In the genomic region with DNA sequence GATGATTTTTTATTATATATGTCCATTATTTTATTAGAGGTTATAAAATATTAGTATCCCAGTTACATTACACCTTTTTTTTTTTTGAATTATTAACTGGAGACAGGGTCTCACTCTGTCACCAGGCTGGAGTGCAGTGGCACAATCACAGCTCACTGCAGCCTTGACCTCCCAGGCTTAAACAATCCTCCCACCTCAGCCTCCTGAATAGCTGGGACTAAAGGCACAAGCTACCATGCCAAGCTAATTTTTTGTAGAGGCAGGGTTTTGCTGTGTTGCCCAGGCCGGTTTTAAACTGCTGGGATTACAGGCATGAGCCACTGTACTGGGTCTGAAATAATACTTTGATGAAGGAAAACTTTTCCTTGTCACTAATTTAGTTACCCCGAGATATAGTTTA, we compare ENCODE assay signal across 2 cellular contexts.
TF ChIP-seq lines count a peak whose summit lies in the region.

No MANE protein-coding gene starts in this region.

TF ChIP-seq in A549, 52 proteins besides CTCF, POLR2A, EP300 and RAD21 (continued from another document):
- TF ChIP-seq, protein P1, sequence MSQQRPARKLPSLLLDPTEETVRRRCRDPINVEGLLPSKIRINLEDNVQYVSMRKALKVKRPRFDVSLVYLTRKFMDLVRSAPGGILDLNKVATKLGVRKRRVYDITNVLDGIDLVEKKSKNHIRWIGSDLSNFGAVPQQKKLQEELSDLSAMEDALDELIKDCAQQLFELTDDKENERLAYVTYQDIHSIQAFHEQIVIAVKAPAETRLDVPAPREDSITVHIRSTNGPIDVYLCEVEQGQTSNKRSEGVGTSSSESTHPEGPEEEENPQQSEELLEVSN (IDR thresholded peaks at IDR 0.05; ENCODE audit: borderline replicate concordance, low read depth), result no peak
- TF ChIP-seq, protein P2, sequence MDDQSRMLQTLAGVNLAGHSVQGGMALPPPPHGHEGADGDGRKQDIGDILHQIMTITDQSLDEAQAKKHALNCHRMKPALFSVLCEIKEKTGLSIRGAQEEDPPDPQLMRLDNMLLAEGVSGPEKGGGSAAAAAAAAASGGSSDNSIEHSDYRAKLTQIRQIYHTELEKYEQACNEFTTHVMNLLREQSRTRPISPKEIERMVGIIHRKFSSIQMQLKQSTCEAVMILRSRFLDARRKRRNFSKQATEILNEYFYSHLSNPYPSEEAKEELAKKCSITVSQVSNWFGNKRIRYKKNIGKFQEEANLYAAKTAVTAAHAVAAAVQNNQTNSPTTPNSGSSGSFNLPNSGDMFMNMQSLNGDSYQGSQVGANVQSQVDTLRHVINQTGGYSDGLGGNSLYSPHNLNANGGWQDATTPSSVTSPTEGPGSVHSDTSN (IDR thresholded peaks at IDR 0.05), result no peak
- TF ChIP-seq, protein P3, sequence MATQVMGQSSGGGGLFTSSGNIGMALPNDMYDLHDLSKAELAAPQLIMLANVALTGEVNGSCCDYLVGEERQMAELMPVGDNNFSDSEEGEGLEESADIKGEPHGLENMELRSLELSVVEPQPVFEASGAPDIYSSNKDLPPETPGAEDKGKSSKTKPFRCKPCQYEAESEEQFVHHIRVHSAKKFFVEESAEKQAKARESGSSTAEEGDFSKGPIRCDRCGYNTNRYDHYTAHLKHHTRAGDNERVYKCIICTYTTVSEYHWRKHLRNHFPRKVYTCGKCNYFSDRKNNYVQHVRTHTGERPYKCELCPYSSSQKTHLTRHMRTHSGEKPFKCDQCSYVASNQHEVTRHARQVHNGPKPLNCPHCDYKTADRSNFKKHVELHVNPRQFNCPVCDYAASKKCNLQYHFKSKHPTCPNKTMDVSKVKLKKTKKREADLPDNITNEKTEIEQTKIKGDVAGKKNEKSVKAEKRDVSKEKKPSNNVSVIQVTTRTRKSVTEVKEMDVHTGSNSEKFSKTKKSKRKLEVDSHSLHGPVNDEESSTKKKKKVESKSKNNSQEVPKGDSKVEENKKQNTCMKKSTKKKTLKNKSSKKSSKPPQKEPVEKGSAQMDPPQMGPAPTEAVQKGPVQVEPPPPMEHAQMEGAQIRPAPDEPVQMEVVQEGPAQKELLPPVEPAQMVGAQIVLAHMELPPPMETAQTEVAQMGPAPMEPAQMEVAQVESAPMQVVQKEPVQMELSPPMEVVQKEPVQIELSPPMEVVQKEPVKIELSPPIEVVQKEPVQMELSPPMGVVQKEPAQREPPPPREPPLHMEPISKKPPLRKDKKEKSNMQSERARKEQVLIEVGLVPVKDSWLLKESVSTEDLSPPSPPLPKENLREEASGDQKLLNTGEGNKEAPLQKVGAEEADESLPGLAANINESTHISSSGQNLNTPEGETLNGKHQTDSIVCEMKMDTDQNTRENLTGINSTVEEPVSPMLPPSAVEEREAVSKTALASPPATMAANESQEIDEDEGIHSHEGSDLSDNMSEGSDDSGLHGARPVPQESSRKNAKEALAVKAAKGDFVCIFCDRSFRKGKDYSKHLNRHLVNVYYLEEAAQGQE (IDR thresholded peaks at IDR 0.05), result no peak
- TF ChIP-seq KDM1A (IDR thresholded peaks at IDR 0.05; ENCODE audit: low read depth) (no peak), ZFP36 (IDR thresholded peaks at IDR 0.05; ENCODE audit: borderline replicate concordance, partially characterized antibody) (no peak), MAZ (IDR thresholded peaks at IDR 0.05; ENCODE audit: borderline replicate concordance, low read depth, low read length) (no peak), JUN (IDR thresholded peaks at IDR 0.05) (no peak), FOSL2 (IDR thresholded peaks at IDR 0.05) (no peak), FOSL2 (CRISPR knock-in tag; IDR thresholded peaks at IDR 0.05) (no peak), CBX8 (IDR thresholded peaks at IDR 0.05) (no peak)
- TF ChIP-seq, protein P4, sequence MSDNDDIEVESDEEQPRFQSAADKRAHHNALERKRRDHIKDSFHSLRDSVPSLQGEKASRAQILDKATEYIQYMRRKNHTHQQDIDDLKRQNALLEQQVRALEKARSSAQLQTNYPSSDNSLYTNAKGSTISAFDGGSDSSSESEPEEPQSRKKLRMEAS (IDR thresholded peaks at IDR 0.05), result no peak

TF ChIP-seq in GM23338, 12 proteins besides CTCF, POLR2A, EP300 and RAD21 (continued from another document):
- no peak for TF ChIP-seq JUNB (IDR thresholded peaks at IDR 0.05; ENCODE audit: unreplicated experiment)
- TF ChIP-seq, protein P5, sequence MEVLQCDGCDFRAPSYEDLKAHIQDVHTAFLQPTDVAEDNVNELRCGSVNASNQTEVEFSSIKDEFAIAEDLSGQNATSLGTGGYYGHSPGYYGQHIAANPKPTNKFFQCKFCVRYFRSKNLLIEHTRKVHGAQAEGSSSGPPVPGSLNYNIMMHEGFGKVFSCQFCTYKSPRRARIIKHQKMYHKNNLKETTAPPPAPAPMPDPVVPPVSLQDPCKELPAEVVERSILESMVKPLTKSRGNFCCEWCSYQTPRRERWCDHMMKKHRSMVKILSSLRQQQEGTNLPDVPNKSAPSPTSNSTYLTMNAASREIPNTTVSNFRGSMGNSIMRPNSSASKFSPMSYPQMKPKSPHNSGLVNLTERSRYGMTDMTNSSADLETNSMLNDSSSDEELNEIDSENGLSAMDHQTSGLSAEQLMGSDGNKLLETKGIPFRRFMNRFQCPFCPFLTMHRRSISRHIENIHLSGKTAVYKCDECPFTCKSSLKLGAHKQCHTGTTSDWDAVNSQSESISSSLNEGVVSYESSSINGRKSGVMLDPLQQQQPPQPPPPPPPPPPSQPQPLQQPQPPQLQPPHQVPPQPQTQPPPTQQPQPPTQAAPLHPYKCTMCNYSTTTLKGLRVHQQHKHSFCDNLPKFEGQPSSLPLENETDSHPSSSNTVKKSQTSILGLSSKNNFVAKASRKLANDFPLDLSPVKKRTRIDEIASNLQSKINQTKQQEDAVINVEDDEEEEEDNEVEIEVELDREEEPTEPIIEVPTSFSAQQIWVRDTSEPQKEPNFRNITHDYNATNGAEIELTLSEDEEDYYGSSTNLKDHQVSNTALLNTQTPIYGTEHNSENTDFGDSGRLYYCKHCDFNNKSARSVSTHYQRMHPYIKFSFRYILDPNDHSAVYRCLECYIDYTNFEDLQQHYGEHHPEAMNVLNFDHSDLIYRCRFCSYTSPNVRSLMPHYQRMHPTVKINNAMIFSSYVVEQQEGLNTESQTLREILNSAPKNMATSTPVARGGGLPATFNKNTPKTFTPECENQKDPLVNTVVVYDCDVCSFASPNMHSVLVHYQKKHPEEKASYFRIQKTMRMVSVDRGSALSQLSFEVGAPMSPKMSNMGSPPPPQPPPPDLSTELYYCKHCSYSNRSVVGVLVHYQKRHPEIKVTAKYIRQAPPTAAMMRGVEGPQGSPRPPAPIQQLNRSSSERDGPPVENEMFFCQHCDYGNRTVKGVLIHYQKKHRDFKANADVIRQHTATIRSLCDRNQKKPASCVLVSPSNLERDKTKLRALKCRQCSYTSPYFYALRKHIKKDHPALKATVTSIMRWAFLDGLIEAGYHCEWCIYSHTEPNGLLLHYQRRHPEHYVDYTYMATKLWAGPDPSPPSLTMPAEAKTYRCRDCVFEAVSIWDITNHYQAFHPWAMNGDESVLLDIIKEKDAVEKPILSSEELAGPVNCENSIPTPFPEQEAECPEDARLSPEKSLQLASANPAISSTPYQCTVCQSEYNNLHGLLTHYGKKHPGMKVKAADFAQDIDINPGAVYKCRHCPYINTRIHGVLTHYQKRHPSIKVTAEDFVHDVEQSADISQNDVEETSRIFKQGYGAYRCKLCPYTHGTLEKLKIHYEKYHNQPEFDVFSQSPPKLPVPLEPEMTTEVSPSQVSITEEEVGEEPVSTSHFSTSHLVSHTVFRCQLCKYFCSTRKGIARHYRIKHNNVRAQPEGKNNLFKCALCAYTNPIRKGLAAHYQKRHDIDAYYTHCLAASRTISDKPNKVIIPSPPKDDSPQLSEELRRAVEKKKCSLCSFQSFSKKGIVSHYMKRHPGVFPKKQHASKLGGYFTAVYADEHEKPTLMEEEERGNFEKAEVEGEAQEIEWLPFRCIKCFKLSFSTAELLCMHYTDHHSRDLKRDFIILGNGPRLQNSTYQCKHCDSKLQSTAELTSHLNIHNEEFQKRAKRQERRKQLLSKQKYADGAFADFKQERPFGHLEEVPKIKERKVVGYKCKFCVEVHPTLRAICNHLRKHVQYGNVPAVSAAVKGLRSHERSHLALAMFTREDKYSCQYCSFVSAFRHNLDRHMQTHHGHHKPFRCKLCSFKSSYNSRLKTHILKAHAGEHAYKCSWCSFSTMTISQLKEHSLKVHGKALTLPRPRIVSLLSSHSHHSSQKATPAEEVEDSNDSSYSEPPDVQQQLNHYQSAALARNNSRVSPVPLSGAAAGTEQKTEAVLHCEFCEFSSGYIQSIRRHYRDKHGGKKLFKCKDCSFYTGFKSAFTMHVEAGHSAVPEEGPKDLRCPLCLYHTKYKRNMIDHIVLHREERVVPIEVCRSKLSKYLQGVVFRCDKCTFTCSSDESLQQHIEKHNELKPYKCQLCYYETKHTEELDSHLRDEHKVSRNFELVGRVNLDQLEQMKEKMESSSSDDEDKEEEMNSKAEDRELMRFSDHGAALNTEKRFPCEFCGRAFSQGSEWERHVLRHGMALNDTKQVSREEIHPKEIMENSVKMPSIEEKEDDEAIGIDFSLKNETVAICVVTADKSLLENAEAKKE (CRISPR knock-in tag; IDR thresholded peaks at IDR 0.05), result no peak
- TF ChIP-seq, protein P6, sequence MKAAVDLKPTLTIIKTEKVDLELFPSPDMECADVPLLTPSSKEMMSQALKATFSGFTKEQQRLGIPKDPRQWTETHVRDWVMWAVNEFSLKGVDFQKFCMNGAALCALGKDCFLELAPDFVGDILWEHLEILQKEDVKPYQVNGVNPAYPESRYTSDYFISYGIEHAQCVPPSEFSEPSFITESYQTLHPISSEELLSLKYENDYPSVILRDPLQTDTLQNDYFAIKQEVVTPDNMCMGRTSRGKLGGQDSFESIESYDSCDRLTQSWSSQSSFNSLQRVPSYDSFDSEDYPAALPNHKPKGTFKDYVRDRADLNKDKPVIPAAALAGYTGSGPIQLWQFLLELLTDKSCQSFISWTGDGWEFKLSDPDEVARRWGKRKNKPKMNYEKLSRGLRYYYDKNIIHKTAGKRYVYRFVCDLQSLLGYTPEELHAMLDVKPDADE (IDR thresholded peaks at IDR 0.05), result no peak
- TF ChIP-seq CREB1 (CRISPR knock-in tag; IDR thresholded peaks at IDR 0.05; ENCODE audit: low read depth), result no peak
- no peak for TF ChIP-seq EZH2phosphoT487 (IDR thresholded peaks at IDR 0.05; ENCODE audit: unreplicated experiment)
- no peak for TF ChIP-seq EZH2 (IDR thresholded peaks at IDR 0.05; ENCODE audit: low read depth, unreplicated experiment)
- no peak for TF ChIP-seq POLR2AphosphoS5 (IDR thresholded peaks at IDR 0.05; ENCODE audit: low read depth)
- TF ChIP-seq STAT1 (IDR thresholded peaks at IDR 0.05; ENCODE audit: unreplicated experiment), result no peak
- no peak for TF ChIP-seq ZNF114 (CRISPR knock-in tag; IDR thresholded peaks at IDR 0.05)
- TF ChIP-seq, protein P3 (IDR thresholded peaks at IDR 0.05; ENCODE audit: unreplicated experiment), result no peak
